ENCODE assay signal across 8 cellular contexts in the genomic region with DNA sequence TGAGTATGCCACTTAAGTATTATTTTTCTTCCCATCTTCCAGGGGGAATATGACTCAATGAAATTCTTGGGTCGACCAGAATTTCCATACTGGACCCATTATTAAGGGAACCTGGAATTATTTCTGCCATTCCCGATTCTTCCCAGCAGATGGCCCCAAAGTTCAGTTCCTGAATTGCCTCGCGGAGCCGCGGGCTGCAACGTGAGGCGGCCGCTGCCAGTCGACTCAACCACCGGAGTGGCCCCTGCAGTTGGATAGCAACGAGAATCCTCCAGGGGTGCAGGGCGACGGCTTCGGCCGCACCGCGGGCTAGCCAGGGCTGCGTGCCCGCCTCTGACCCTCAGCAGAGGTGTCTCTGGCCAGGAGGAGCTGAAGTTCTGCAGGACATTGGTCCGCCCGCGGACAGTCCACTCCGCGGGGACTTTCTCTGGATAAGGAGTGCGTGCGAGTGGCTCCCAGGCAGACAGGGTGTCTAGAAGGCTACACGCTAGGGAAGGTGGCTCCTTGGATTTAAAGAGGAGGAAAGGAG. TPM values are rescaled to one million over a fixed set of nuclear protein-coding genes. Genes with fewer than 3 reads are reported as not detected.
DNase-seq lines count a peak whose midpoint lies in the region; ATAC-seq and TF ChIP-seq lines count a peak whose summit lies in the region.

No MANE protein-coding gene starts in this region.

- peaks cover 4% of the 10 kb centered on the region for H3K36me3 Mint-ChIP-seq in activated CD8-positive, alpha-beta memory T cell treated with anti-CD3 and anti-CD28 coated beads, Interleukin-2, amount 10 ng/mL, durations not matched to agents 7 days and 5 days
- no peaks in the 10 kb centered on the region for H3K36me3 Mint-ChIP-seq in endothelial cell (ENCODE audit: low read depth, unreplicated experiment)

- ATAC-seq in HG03439 (IDR thresholded peaks at IDR 0.05; ENCODE audit: unreplicated experiment) (peak; percentile 28), HG03460 (IDR thresholded peaks at IDR 0.05; ENCODE audit: unreplicated experiment) (no peak)
- peak; percentile 50 for ATAC-seq in activated CD8-positive, alpha-beta memory T cell treated with anti-CD3 and anti-CD28 coated beads, Interleukin-2, amount 10 ng/mL, durations not matched to agents 7 days and 5 days

- peak overlapping the region; percentile 72 for H3K4me3 Mint-ChIP-seq in activated CD8-positive, alpha-beta memory T cell treated with anti-CD3 and anti-CD28 coated beads, Interleukin-2, amount 10 ng/mL, durations not matched to agents 7 days and 5 days
- peak overlapping the region; percentile 81 for H3K4me3 Mint-ChIP-seq in endothelial cell (ENCODE audit: unreplicated experiment)

- H3K9me3 Mint-ChIP-seq in activated CD8-positive, alpha-beta memory T cell treated with anti-CD3 and anti-CD28 coated beads, Interleukin-2, amount 10 ng/mL, durations not matched to agents 7 days and 5 days (ENCODE audit: low read depth): no peaks in the 10 kb centered on the region
- no peaks in the 10 kb centered on the region for H3K9me3 Mint-ChIP-seq in endothelial cell (ENCODE audit: unreplicated experiment)

- DNase-seq in DMS79 treated with DMSO at 0.1 percent for 48 hours (lab: John Stamatoyannopoulos, UW) (peak; percentile 88), NCI-H748 treated with DMSO at 0.1 percent for 48 hours (lab: John Stamatoyannopoulos, UW) (peak; percentile 81), endothelial cell (ENCODE audit: low spot score) (peak; percentile 83), mesenteric fat pad (ENCODE audit: low spot score) (peak; percentile 92)
- DNase-seq in activated CD8-positive, alpha-beta memory T cell treated with anti-CD3 and anti-CD28 coated beads, Interleukin-2, amount 10 ng/mL, durations not matched to agents 7 days and 5 days: peak; percentile 82
- DNase-seq in stimulated activated CD4-positive, alpha-beta T cell treated with anti-CD3 and anti-CD28 coated beads, TNF-alpha, amount 100 ng/mL, for 48 hours (ENCODE audit: low read depth in 3 of 3): peak; percentile 48 to 59 (median 55)

- H3K27me3 Mint-ChIP-seq in activated CD8-positive, alpha-beta memory T cell treated with anti-CD3 and anti-CD28 coated beads, Interleukin-2, amount 10 ng/mL, durations not matched to agents 7 days and 5 days: peaks cover 33% of the 10 kb centered on the region
- peaks cover 1% of the 10 kb centered on the region for H3K27me3 Mint-ChIP-seq in endothelial cell (ENCODE audit: unreplicated experiment)

- CTCF ChIA-PET in activated CD8-positive, alpha-beta memory T cell treated with anti-CD3 and anti-CD28 coated beads, Interleukin-2, amount 10 ng/mL, durations not matched to agents 7 days and 5 days (lab: Charles Lee): interaction anchor here (0.8 to 7.2 kb wide), 11 partner anchors 13 to 516 kb away, joined by 3 to 149 read pairs (median 6); partner anchors contain the start of gene CEP128

- H3K4me1 Mint-ChIP-seq in activated CD8-positive, alpha-beta memory T cell treated with anti-CD3 and anti-CD28 coated beads, Interleukin-2, amount 10 ng/mL, durations not matched to agents 7 days and 5 days: peaks cover 44% of the 10 kb centered on the region
- peaks cover 12% of the 10 kb centered on the region for H3K4me1 Mint-ChIP-seq in endothelial cell (ENCODE audit: unreplicated experiment)

- peak overlapping the region; percentile 70 for H3K27ac Mint-ChIP-seq in activated CD8-positive, alpha-beta memory T cell treated with anti-CD3 and anti-CD28 coated beads, Interleukin-2, amount 10 ng/mL, durations not matched to agents 7 days and 5 days
- no peak overlapping the region for H3K27ac Mint-ChIP-seq in endothelial cell (ENCODE audit: unreplicated experiment)

- TF ChIP-seq CTCF in endothelial cell (IDR thresholded peaks at IDR 0.05; ENCODE audit: unreplicated experiment): peak; percentile 71

RNA-seq across cellular contexts. Expression of gene TSHR, which starts 0.6 kb away (rescaled TPM):
- under 1 TPM in 1 of 2 experiments, not detected in 1; 0.73 TPM for total RNA-seq in activated CD8-positive, alpha-beta memory T cell treated with anti-CD3 and anti-CD28 coated beads, Interleukin-2, amount 10 ng/mL, durations not matched to agents 7 days and 5 days
- total RNA-seq in endothelial cell (ENCODE audit: unreplicated experiment) (not detected), mesenteric fat pad (0.39 TPM)

RNA-seq across cellular contexts. Expression of gene CEP128, which starts 13.3 kb away (rescaled TPM):
- 10 to 100 TPM; 28.9 to 47.4 TPM for total RNA-seq in activated CD8-positive, alpha-beta memory T cell treated with anti-CD3 and anti-CD28 coated beads, Interleukin-2, amount 10 ng/mL, durations not matched to agents 7 days and 5 days
- 10.4 TPM for total RNA-seq in endothelial cell (ENCODE audit: unreplicated experiment)
- 15.6 TPM for total RNA-seq in mesenteric fat pad
